ENCODE assay signal across 3 cellular contexts in the genomic region with DNA sequence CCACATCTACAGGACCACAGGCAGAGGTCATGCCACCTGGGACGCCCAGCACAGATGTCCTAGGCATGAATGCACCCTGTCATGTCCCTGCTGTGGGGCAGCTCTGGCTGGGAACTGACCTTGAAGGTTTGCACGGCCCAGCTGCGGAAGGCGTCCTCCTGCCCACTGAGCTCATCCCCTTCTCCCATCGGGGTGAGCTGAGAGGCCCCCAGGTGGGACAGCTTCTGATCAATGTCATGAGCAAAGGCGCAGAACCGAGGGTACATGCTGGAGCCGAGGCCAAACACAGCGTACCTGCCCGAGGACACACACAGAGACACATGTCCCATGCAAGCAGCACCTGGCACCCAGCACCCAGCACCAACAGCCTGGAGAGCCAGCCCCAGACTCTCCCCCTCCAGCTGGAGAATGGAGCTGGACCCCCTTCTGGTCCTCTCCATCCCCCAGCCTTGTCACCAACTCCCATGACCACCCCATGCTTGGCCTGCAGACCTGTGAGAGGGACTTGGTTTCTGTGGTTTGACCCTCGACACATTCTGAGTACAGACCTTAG.
"Had no signal": no experiment of that assay in that cellular context is flagged by ENCODE, and none has a peak within 500 bp of the region (broad histone marks: within the 10 kb centered on the region; RNA-seq: fewer than 3 reads in every experiment).

No MANE protein-coding gene starts in this region.

- ATAC-seq: GM12878 had no signal

- H3K4me3 ChIP-seq: GM12878 had no signal

- DNase-seq: GDM1, GF-D8 had no signal
